Comparison of ENCODE assay signal across 8 cellular contexts in genomic region chr22:29580200-29580810, GRCh38. TPM values are rescaled to one million over a fixed set of nuclear protein-coding genes. Genes with fewer than 3 reads are reported as not detected.
A peak's percentile ranks its signal among the peaks of the same experiment; 100 is the strongest.
DNase-seq lines count a peak whose midpoint lies in the region; ATAC-seq, FAIRE-seq and TF ChIP-seq lines count a peak whose summit lies in the region.

No MANE protein-coding gene starts in this region.

- H3K79me1 ChIP-seq in H1 (ENCODE audit: low read depth, low read length), result peaks cover 8% of the 10 kb centered on the region

- H2BK5ac ChIP-seq in H1 (ENCODE audit: low read depth, low read length), result peak overlapping the region; percentile 99

- peak overlapping the region; percentile 91 for H3K27ac Mint-ChIP-seq in T-helper 2 cell treated with Interferon-gamma antibody and Interleukin-4, amounts not matched to agents 5 μg/mL and 100 μg/mL, for 36 hours
- H3K27ac Mint-ChIP-seq in naive thymus-derived CD8-positive, alpha-beta T cell, result peak overlapping the region; percentile 75 to 96 (median 94)

- H3K9me3 ChIP-seq in Peyer's patch (no peaks in the 10 kb centered on the region), H1 (ENCODE audit: insufficient read depth in 2 of 2, low read depth in 1 of 2, low read length in 1 of 2) (no peaks in the 10 kb centered on the region)

- no peak for TF ChIP-seq EP300 in H1 (IDR thresholded peaks at IDR 0.05; ENCODE audit: borderline replicate concordance in 1 of 2, low read depth in 2 of 2, low read length in 2 of 2)

- POLR2A ChIA-PET in H1 (lab: Charles Lee; ENCODE audit: partially characterized antibody), result interaction anchor here (0.6 to 2.2 kb wide), 20 partner anchors 10 to 701 kb away, joined by 3 to 20 read pairs (median 4); partner anchors contain the start of genes EWSR1 and THOC5
- POLR2A ChIA-PET in naive thymus-derived CD8-positive, alpha-beta T cell (lab: Charles Lee), result interaction anchor here (0.5 to 4.4 kb wide), 5 partner anchors 11 to 127 kb away, joined by 3 to 32 read pairs (median 5); partner anchors contain the start of gene THOC5

- H3K4me1 Mint-ChIP-seq in T-helper 2 cell treated with Interferon-gamma antibody and Interleukin-4, amounts not matched to agents 5 μg/mL and 100 μg/mL, for 36 hours (ENCODE audit: low read depth), result peaks cover 10% of the 10 kb centered on the region
- peaks cover 13 to 25% (median 21%) of the 10 kb centered on the region in 4 donors for H3K4me1 Mint-ChIP-seq in naive thymus-derived CD8-positive, alpha-beta T cell

- peak overlapping the region; percentile 100 for H3K18ac ChIP-seq in H1 (ENCODE audit: extremely low read depth, low read length)

- H3K4ac ChIP-seq in H1 (replicated peaks; ENCODE audit: insufficient read length, low read depth, low read length), result peak overlapping the region; percentile 61

- peaks cover 0 to 11% of the 10 kb centered on the region in 2 experiments; a peak in 2 of 4 replicates for H3K79me2 ChIP-seq in H1 (ENCODE audit: control insufficient read depth in 1 of 2, insufficient read depth in 2 of 2, low read length in 2 of 2)

- H3K36me3 ChIP-seq in Peyer's patch (no peaks in the 10 kb centered on the region), H1 (ENCODE audit: control insufficient read depth in 2 of 4, insufficient read depth in 4 of 4, low read length in 3 of 4) (peaks cover 0 to 11% (median 1%) of the 10 kb centered on the region in 4 experiments; a peak in 1 of 8 replicates)

- H2AFZ ChIP-seq in H1 (ENCODE audit: low read length), result no peak overlapping the region

- peak overlapping the region; percentile 100 for H2BK12ac ChIP-seq in H1 (ENCODE audit: low read depth, low read length)

- peak overlapping the region; percentile 30 for H2BK120ac ChIP-seq in H1 (replicated peaks; ENCODE audit: low read depth, low read length)

- peak in 1 of 2 donors; percentile 29 for ATAC-seq in naive thymus-derived CD8-positive, alpha-beta T cell

- CTCF ChIA-PET in H1 (lab: Charles Lee; ENCODE audit: partially characterized antibody), result interaction anchor here (0.5 to 1.8 kb wide), 2 partner anchors 9 to 39 kb away, joined by 4 to 6 read pairs; no protein-coding TSS in a partner anchor

- TF ChIP-seq CTCF in Peyer's patch (IDR thresholded peaks at IDR 0.05) (no peak), H1 (IDR thresholded peaks at IDR 0.05; ENCODE audit: control extremely low read depth in 1 of 3, insufficient read depth in 1 of 3, low read depth in 1 of 3, low read length in 3 of 3) (no peak)

- H3K9ac ChIP-seq in H1 (replicated peaks in 1 of 4; ENCODE audit: extremely low read depth in 1 of 4, low read depth in 3 of 4, low read length in 3 of 4), result peak overlapping the region; percentile 49 to 96 (median 95)

- H3K27ac ChIP-seq in Peyer's patch, result peak overlapping the region; percentile 41 to 84 (median 64)
- H3K27ac ChIP-seq in H1 (ENCODE audit: low read depth, low read length), result peak overlapping the region; percentile 96

- peak overlapping the region; percentile 2 for H3K14ac ChIP-seq in H1 (ENCODE audit: insufficient read length)

- H3K9me3 Mint-ChIP-seq in T-helper 2 cell treated with Interferon-gamma antibody and Interleukin-4, amounts not matched to agents 5 μg/mL and 100 μg/mL, for 36 hours, result no peaks in the 10 kb centered on the region
- no peaks in the 10 kb centered on the region for H3K9me3 Mint-ChIP-seq in naive thymus-derived CD8-positive, alpha-beta T cell

- peak overlapping the region; percentile 68 to 78 (median 72) for H3K4me3 ChIP-seq in Peyer's patch
- peak overlapping the region; percentile 74 to 92 (median 85) for H3K4me3 ChIP-seq in H1 (ENCODE audit: extremely low read depth in 1 of 4, insufficient read depth in 2 of 4, low read depth in 3 of 4, low read length in 4 of 4)

- H4K91ac ChIP-seq in H1 (replicated peaks; ENCODE audit: insufficient read length, low read length), result peak overlapping the region; percentile 99

- no peaks in the 10 kb centered on the region for H3K27me3 Mint-ChIP-seq in T-helper 2 cell treated with Interferon-gamma antibody and Interleukin-4, amounts not matched to agents 5 μg/mL and 100 μg/mL, for 36 hours (ENCODE audit: low read depth)
- H3K27me3 Mint-ChIP-seq in naive thymus-derived CD8-positive, alpha-beta T cell, result no peaks in the 10 kb centered on the region

- H3K4me1 ChIP-seq in Peyer's patch (peaks cover 0 to 7% (median 1%) of the 10 kb centered on the region in 4 donors), H1 (replicated peaks in 1 of 4; ENCODE audit: control insufficient read depth in 3 of 4, insufficient read depth in 4 of 4, low read length in 3 of 4) (peaks cover 0 to 13% (median 9%) of the 10 kb centered on the region in 4 experiments; a peak in 6 of 7 replicates)

- H3K27me3 ChIP-seq in Peyer's patch, result no peaks in the 10 kb centered on the region
- no peaks in the 10 kb centered on the region for H3K27me3 ChIP-seq in H1 (replicated peaks in 1 of 4; ENCODE audit: control insufficient read depth in 3 of 4, extremely low read depth in 1 of 4, insufficient read depth in 3 of 4, low read length in 3 of 4)

- peak overlapping the region; percentile 94 for H3K4me3 Mint-ChIP-seq in T-helper 2 cell treated with Interferon-gamma antibody and Interleukin-4, amounts not matched to agents 5 μg/mL and 100 μg/mL, for 36 hours
- peak overlapping the region; percentile 90 to 97 (median 94) for H3K4me3 Mint-ChIP-seq in naive thymus-derived CD8-positive, alpha-beta T cell

- H2BK20ac ChIP-seq in H1 (ENCODE audit: low read length), result peak overlapping the region; percentile 98

- WGBS in H1 (ENCODE audit: extremely low coverage in 1 of 2, insufficient coverage in 1 of 2, insufficient read length in 1 of 2, insufficient replicate concordance in 2 of 2, low coverage in 1 of 2, low lambda C conversion rate in 2 of 2, missing lambda C conversion rate in 1 of 2), 2 experiments, result 18% methylated on average over 5 of the region's 8 CpGs; no CpG with 5 or more reads in 1 of the 2 experiments

- H3K56ac ChIP-seq in H1 (replicated peaks; ENCODE audit: insufficient read length, low read depth, low read length), result peak overlapping the region; percentile 89

- peak overlapping the region; percentile 94 for H3K4me2 ChIP-seq in H1 (ENCODE audit: insufficient read depth in 1 of 2, low read depth in 2 of 2, low read length in 2 of 2)

- no peak overlapping the region for H3K23ac ChIP-seq in H1 (ENCODE audit: insufficient read length)

- no peak for TF ChIP-seq RAD21 in H1 (IDR thresholded peaks at IDR 0.05 in 1 of 2, conservative IDR thresholded peaks at IDR 0.05 in 1 of 2; ENCODE audit: low read depth in 2 of 2, low read length in 2 of 2)

- DNase-seq in T-helper 2 cell treated with Interferon-gamma antibody and Interleukin-4, amounts not matched to agents 5 μg/mL and 100 μg/mL, for 36 hours (ENCODE audit: low spot score), result peak; percentile 6
- DNase-seq in T-helper 2 cell, result no peak
- peak in 1 of 3 donors; percentile 59 for DNase-seq in Peyer's patch
- peak in 1 of 2 experiments; percentile 63 for DNase-seq in H1 (ENCODE audit: low read depth in 1 of 2, low spot score in 2 of 2)
- peak in 2 of 10 donors; percentile 5 to 10 for DNase-seq in naive thymus-derived CD8-positive, alpha-beta T cell
- no peak for DNase-seq in SIG-M5 treated with dmso at 0.1 percent for 504 hours (lab: John Stamatoyannopoulos, UW; ENCODE audit: unreplicated experiment)
- DNase-seq in stimulated activated naive CD4-positive, alpha-beta T cell treated with Interleukin-2 at 50 U/mL for 16 hours (lab: John Stamatoyannopoulos, UW), result no peak
- DNase-seq in NCI-H1436 (lab: John Stamatoyannopoulos, UW), result no peak

- H2BK15ac ChIP-seq in H1 (ENCODE audit: low read length), result peak overlapping the region; percentile 99

- H3K23me2 ChIP-seq in H1 (ENCODE audit: low read depth, low read length), result peaks cover 7% of the 10 kb centered on the region

- FAIRE-seq in H1 (lab: Jason Lieb, UNC), result no peak

- H2AK5ac ChIP-seq in H1 (ENCODE audit: low read depth, low read length), result peak overlapping the region; percentile 100

- H4K8ac ChIP-seq in H1 (ENCODE audit: extremely low read depth, insufficient read depth, low read length), result peak overlapping the region; percentile 96; the same call in 1 of the 2 replicates

- peak overlapping the region; percentile 79 for H4K5ac ChIP-seq in H1 (ENCODE audit: insufficient read length, low read depth, low read length)

- no peaks in the 10 kb centered on the region for H4K20me1 ChIP-seq in H1 (replicated peaks in 1 of 2; ENCODE audit: control insufficient read depth in 1 of 2, insufficient read depth in 2 of 2, low read length in 2 of 2)

- H3K36me3 Mint-ChIP-seq in T-helper 2 cell treated with Interferon-gamma antibody and Interleukin-4, amounts not matched to agents 5 μg/mL and 100 μg/mL, for 36 hours (ENCODE audit: low read depth), result no peaks in the 10 kb centered on the region
- H3K36me3 Mint-ChIP-seq in naive thymus-derived CD8-positive, alpha-beta T cell, result peaks cover 0 to under 1% (median 0%) of the 10 kb centered on the region in 3 donors

- no peak for TF ChIP-seq POLR2A in Peyer's patch (IDR thresholded peaks at IDR 0.05)
- TF ChIP-seq POLR2A in H1 (IDR thresholded peaks at IDR 0.05; ENCODE audit: control extremely low read depth in 1 of 2, low read depth in 2 of 2, low read length in 2 of 2), result peak in 1 of 2 experiments; percentile 85; a peak in 2 of 3 replicates

RNA-seq across cellular contexts. Expression of gene NIPSNAP1, which starts 0.6 kb away (rescaled TPM):
- 10 to 100 TPM; 33.0 to 60.5 (median 39.8) TPM for total RNA-seq in Peyer's patch
- total RNA-seq in H1 (2021; fragmentation: NEBNext Ultra II Directional; extraction: Animal tissue kit (Norgen Biotek cat#: 25700)), result 165 and 167 TPM in 2 replicates
- 128 and 133 TPM in 2 replicates for polyA plus RNA-seq in H1 (2011; rRNA removed)
- 206 TPM for polyA plus RNA-seq in H1 (2011; cell fraction: cytosol; rRNA removed)
- 170 TPM for polyA plus RNA-seq in H1 (2011; cell fraction: nucleus; rRNA removed)
- polyA plus RNA-seq in H1 (2012, experiment 1 of 2), result 146 to 225 TPM (median 207 TPM) in 4 replicates
- polyA plus RNA-seq in H1 (2012, experiment 2 of 2), result 249 TPM
- 146 TPM for polyA plus RNA-seq in H1 (2013, experiment 1 of 2)
- 143 TPM for polyA plus RNA-seq in H1 (2013, experiment 2 of 2)
- polyA minus RNA-seq in H1 (2011; rRNA and poly(A)+ RNA removed), result 150 and 179 TPM in 2 replicates
- 76.8 TPM for polyA minus RNA-seq in H1 (2011; cell fraction: cytosol; rRNA and poly(A)+ RNA removed)
- 75.6 TPM for polyA minus RNA-seq in H1 (2011; cell fraction: nucleus; rRNA and poly(A)+ RNA removed)
- 10 to 100 TPM; 43.4 to 46.1 TPM for total RNA-seq in naive thymus-derived CD8-positive, alpha-beta T cell
- polyA plus RNA-seq in naive thymus-derived CD8-positive, alpha-beta T cell, result 10 to 100 TPM; 58.9 to 62.8 (median 59.6) TPM

RNA-seq across cellular contexts. Expression of gene NF2, which starts 23.1 kb away (rescaled TPM):
- total RNA-seq in Peyer's patch, result 10 to 100 TPM; 30.5 to 82.5 (median 36.6) TPM
- total RNA-seq in H1 (2021; fragmentation: NEBNext Ultra II Directional; extraction: Animal tissue kit (Norgen Biotek cat#: 25700)), result 53.6 and 54.9 TPM in 2 replicates
- polyA plus RNA-seq in H1 (2011; rRNA removed), result 17.6 and 18.3 TPM in 2 replicates
- 13.8 TPM for polyA plus RNA-seq in H1 (2011; cell fraction: cytosol; rRNA removed)
- polyA plus RNA-seq in H1 (2011; cell fraction: nucleus; rRNA removed), result 17.7 TPM
- polyA plus RNA-seq in H1 (2012, experiment 1 of 2), result 15.3 to 18.9 TPM (median 15.8 TPM) in 4 replicates
- 8.3 TPM for polyA plus RNA-seq in H1 (2012, experiment 2 of 2)
- 13.5 TPM for polyA plus RNA-seq in H1 (2013, experiment 1 of 2)
- polyA plus RNA-seq in H1 (2013, experiment 2 of 2), result 14.1 TPM
- polyA minus RNA-seq in H1 (2011; rRNA and poly(A)+ RNA removed), result 28.8 and 36.2 TPM in 2 replicates
- polyA minus RNA-seq in H1 (2011; cell fraction: cytosol; rRNA and poly(A)+ RNA removed), result 23.5 TPM
- polyA minus RNA-seq in H1 (2011; cell fraction: nucleus; rRNA and poly(A)+ RNA removed), result 22.7 TPM
- 10 to 100 TPM; 23.6 to 25.4 TPM for total RNA-seq in naive thymus-derived CD8-positive, alpha-beta T cell
- polyA plus RNA-seq in naive thymus-derived CD8-positive, alpha-beta T cell, result 10 to 100 TPM; 15.3 to 16.8 (median 15.5) TPM

RNA-seq across cellular contexts. Expression of gene THOC5, which starts 26.7 kb away (rescaled TPM):
- 100 to 1,000 TPM in 1 of 4 donors, 10 to 100 TPM in 3; 33.3 to 191 (median 37.3) TPM for total RNA-seq in Peyer's patch
- total RNA-seq in H1 (2021; fragmentation: NEBNext Ultra II Directional; extraction: Animal tissue kit (Norgen Biotek cat#: 25700)), result 61.5 and 65.7 TPM in 2 replicates
- polyA plus RNA-seq in H1 (2011; rRNA removed), result 27.7 and 30.3 TPM in 2 replicates
- 37.9 TPM for polyA plus RNA-seq in H1 (2011; cell fraction: cytosol; rRNA removed)
- polyA plus RNA-seq in H1 (2011; cell fraction: nucleus; rRNA removed), result 55.6 TPM
- 30.9 to 46.1 TPM (median 37.8 TPM) in 4 replicates for polyA plus RNA-seq in H1 (2012, experiment 1 of 2)
- 25.7 TPM for polyA plus RNA-seq in H1 (2012, experiment 2 of 2)
- polyA plus RNA-seq in H1 (2013, experiment 1 of 2), result 21.0 TPM
- polyA plus RNA-seq in H1 (2013, experiment 2 of 2), result 21.9 TPM
- polyA minus RNA-seq in H1 (2011; rRNA and poly(A)+ RNA removed), result 80.8 and 82.5 TPM in 2 replicates
- 54.2 TPM for polyA minus RNA-seq in H1 (2011; cell fraction: cytosol; rRNA and poly(A)+ RNA removed)
- polyA minus RNA-seq in H1 (2011; cell fraction: nucleus; rRNA and poly(A)+ RNA removed), result 34.1 TPM
- 10 to 100 TPM; 47.2 to 48.0 TPM for total RNA-seq in naive thymus-derived CD8-positive, alpha-beta T cell
- polyA plus RNA-seq in naive thymus-derived CD8-positive, alpha-beta T cell, result 10 to 100 TPM; 20.1 to 25.7 (median 20.8) TPM
